ENCODE assay signal across 12 cellular contexts in the genomic region with DNA sequence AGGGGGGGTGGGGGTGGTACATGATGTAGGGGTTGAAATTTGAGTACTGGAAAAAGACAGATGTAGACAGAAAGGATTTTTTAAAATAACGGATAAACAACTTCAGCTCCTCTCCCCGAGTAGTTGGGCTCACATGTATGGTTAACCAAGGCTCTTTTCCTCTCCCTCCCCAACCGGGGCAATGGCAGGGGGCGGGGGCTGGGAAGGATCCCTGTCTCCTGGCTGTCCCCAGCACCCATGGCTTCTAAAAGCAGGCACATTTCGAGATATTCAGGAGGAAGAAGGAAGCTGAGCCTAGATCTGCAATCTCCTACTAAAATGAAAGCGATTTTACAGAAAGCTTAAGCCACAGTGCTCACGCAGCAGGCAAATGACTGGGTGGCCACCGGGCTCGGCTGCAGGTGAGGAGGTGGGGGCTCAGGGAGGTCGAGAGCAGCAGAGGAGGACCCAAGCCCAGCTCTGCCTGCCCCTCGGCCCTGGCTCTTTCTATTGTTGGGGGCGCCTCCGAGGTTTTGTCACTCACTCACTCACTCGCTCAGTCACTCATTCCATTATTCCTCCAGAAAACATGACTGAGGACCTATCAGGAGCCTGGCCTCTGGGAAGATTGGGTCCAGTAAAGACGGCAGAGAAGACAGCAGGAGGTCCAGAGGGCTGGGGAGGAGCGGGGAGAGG.
DNase-seq lines count a peak whose midpoint lies in the region; FAIRE-seq and TF ChIP-seq lines count a peak whose summit lies in the region.
"Had no signal": no experiment of that assay in that cellular context is flagged by ENCODE, and none has a peak within 500 bp of the region (broad histone marks: within the 10 kb centered on the region; RNA-seq: fewer than 3 reads in every experiment).

No MANE protein-coding gene starts in this region.

- no peaks in the 10 kb centered on the region for H3K79me1 ChIP-seq in H1 (ENCODE audit: low read depth, low read length)

- H3K4me1 ChIP-seq in H1 (replicated peaks in 1 of 4; ENCODE audit: control insufficient read depth in 3 of 4, insufficient read depth in 4 of 4, low read length in 3 of 4) (peaks cover 0 to 3% (median 2%) of the 10 kb centered on the region in 4 experiments; a peak in 3 of 7 replicates), kidney (ENCODE audit: control insufficient read depth in 1 of 2, insufficient read depth in 1 of 2, low read depth in 1 of 2, low read length in 2 of 2) (peaks cover 0 to 6% of the 10 kb centered on the region in 2 donors)
- H3K4me1 ChIP-seq: Caco-2 had no signal

- H3K9ac ChIP-seq in H1 (replicated peaks in 1 of 4; ENCODE audit: extremely low read depth in 1 of 4, low read depth in 3 of 4, low read length in 3 of 4) (no peak overlapping the region), kidney (ENCODE audit: low read length in 2 of 2) (no peak overlapping the region)

- H3K23ac ChIP-seq in H1 (ENCODE audit: insufficient read length) = no peak overlapping the region

- H3K14ac ChIP-seq in H1 (ENCODE audit: insufficient read length) = no peak overlapping the region

- 86% methylated on average over 15 of the region's 16 CpGs; no CpG with 5 or more reads in 1 of the 2 experiments for WGBS in H1 (ENCODE audit: extremely low coverage in 1 of 2, insufficient coverage in 1 of 2, insufficient read length in 1 of 2, insufficient replicate concordance in 2 of 2, low coverage in 1 of 2, low lambda C conversion rate in 2 of 2, missing lambda C conversion rate in 1 of 2), 2 experiments

- TF ChIP-seq EP300 in H1 (IDR thresholded peaks at IDR 0.05; ENCODE audit: borderline replicate concordance in 1 of 2, low read depth in 2 of 2, low read length in 2 of 2) = no peak

- H3K27ac Mint-ChIP-seq in osteocyte (ENCODE audit: unreplicated experiment) (no peak overlapping the region), endothelial cell (ENCODE audit: unreplicated experiment) (no peak overlapping the region)

- H3K36me3 ChIP-seq in H1 (ENCODE audit: control insufficient read depth in 2 of 4, insufficient read depth in 4 of 4, low read length in 3 of 4) = no peaks in the 10 kb centered on the region
- no peaks in the 10 kb centered on the region for H3K36me3 ChIP-seq in kidney (ENCODE audit: control insufficient read depth in 1 of 2, insufficient read depth in 2 of 2, low read length in 2 of 2)

- H2BK12ac ChIP-seq in H1 (ENCODE audit: low read depth, low read length) = no peak overlapping the region

- H2AK5ac ChIP-seq in H1 (ENCODE audit: low read depth, low read length) = no peak overlapping the region

- H3K27ac ChIP-seq in H1 (ENCODE audit: low read depth, low read length) = no peak overlapping the region
- H3K27ac ChIP-seq in kidney (ENCODE audit: low read depth in 2 of 2, low read length in 2 of 2) = no peak overlapping the region

- no peaks in the 10 kb centered on the region for H3K9me3 Mint-ChIP-seq in osteocyte (ENCODE audit: unreplicated experiment)
- H3K9me3 Mint-ChIP-seq in endothelial cell (ENCODE audit: unreplicated experiment) = no peaks in the 10 kb centered on the region

- H3K56ac ChIP-seq in H1 (replicated peaks; ENCODE audit: insufficient read length, low read depth, low read length) = no peak overlapping the region

- H3K4me1 Mint-ChIP-seq in osteocyte (ENCODE audit: unreplicated experiment) = no peaks in the 10 kb centered on the region
- H3K4me1 Mint-ChIP-seq in endothelial cell (ENCODE audit: unreplicated experiment) = no peaks in the 10 kb centered on the region

- H3K18ac ChIP-seq in H1 (ENCODE audit: extremely low read depth, low read length) = no peak overlapping the region

- H3K4ac ChIP-seq in H1 (replicated peaks; ENCODE audit: insufficient read length, low read depth, low read length) = no peak overlapping the region

- H3K79me2 ChIP-seq in H1 (ENCODE audit: control insufficient read depth in 1 of 2, insufficient read depth in 2 of 2, low read length in 2 of 2) = no peaks in the 10 kb centered on the region

- H3K36me3 Mint-ChIP-seq in osteocyte (ENCODE audit: unreplicated experiment) = no peaks in the 10 kb centered on the region
- no peaks in the 10 kb centered on the region for H3K36me3 Mint-ChIP-seq in endothelial cell (ENCODE audit: low read depth, unreplicated experiment)

- no peak for TF ChIP-seq POLR2A in H1 (IDR thresholded peaks at IDR 0.05; ENCODE audit: control extremely low read depth in 1 of 2, low read depth in 2 of 2, low read length in 2 of 2)

- H3K27me3 Mint-ChIP-seq in osteocyte (ENCODE audit: unreplicated experiment) (no peaks in the 10 kb centered on the region), endothelial cell (ENCODE audit: unreplicated experiment) (peaks cover under 1% of the 10 kb centered on the region)

- no peak overlapping the region; the same call in 1 of the 2 replicates for H4K8ac ChIP-seq in H1 (ENCODE audit: extremely low read depth, insufficient read depth, low read length)

- H3K4me3 Mint-ChIP-seq in osteocyte (ENCODE audit: unreplicated experiment) (no peak overlapping the region), endothelial cell (ENCODE audit: unreplicated experiment) (no peak overlapping the region)

- no peak for FAIRE-seq in H1 (lab: Jason Lieb, UNC)
- no peak for FAIRE-seq in kidney (lab: Jason Lieb, UNC)

- H3K9me3 ChIP-seq in H1 (ENCODE audit: insufficient read depth in 2 of 2, low read depth in 1 of 2, low read length in 1 of 2) (no peaks in the 10 kb centered on the region), kidney (ENCODE audit: control insufficient read depth in 1 of 2, low read length in 2 of 2) (no peaks in the 10 kb centered on the region)
- H3K9me3 ChIP-seq: Caco-2 had no signal

- no peaks in the 10 kb centered on the region for H3K27me3 ChIP-seq in H1 (replicated peaks in 1 of 4; ENCODE audit: control insufficient read depth in 3 of 4, extremely low read depth in 1 of 4, insufficient read depth in 3 of 4, low read length in 3 of 4)

- no peak overlapping the region for H4K5ac ChIP-seq in H1 (ENCODE audit: insufficient read length, low read depth, low read length)

- TF ChIP-seq RAD21 in H1 (IDR thresholded peaks at IDR 0.05 in 1 of 2, conservative IDR thresholded peaks at IDR 0.05 in 1 of 2; ENCODE audit: low read depth in 2 of 2, low read length in 2 of 2) = no peak

- DNase-seq in AG20443 (ENCODE audit: low spot score) (peak; percentile 4), GM13976 (ENCODE audit: low spot score) (peak; percentile 12), H1 (ENCODE audit: low read depth in 1 of 2, low spot score in 2 of 2) (peak in 1 of 2 experiments; percentile 42), osteocyte (ENCODE audit: extremely low spot score, unreplicated experiment) (peak; percentile 76), endothelial cell (ENCODE audit: low spot score) (no peak), kidney (no peak), NCI-H2196 (lab: John Stamatoyannopoulos, UW; ENCODE audit: unreplicated experiment) (no peak)
- DNase-seq: Caco-2, NCI-H1092, NCI-H146, NCI-H2081 treated with DMSO at 0.1 percent for 48 hours, NCI-H524 had no signal

- no peaks in the 10 kb centered on the region for H3K23me2 ChIP-seq in H1 (ENCODE audit: low read depth, low read length)

- POLR2A ChIA-PET in H1 (lab: Charles Lee; ENCODE audit: partially characterized antibody) = no interaction called here

- in situ Hi-C loops in GM13976 (cut with MboI; ENCODE audit: low sequenced_read_pairs, unreplicated experiment) = no loop called here

- H2BK15ac ChIP-seq in H1 (ENCODE audit: low read length) = no peak overlapping the region

- no peak overlapping the region for H2BK20ac ChIP-seq in H1 (ENCODE audit: low read length)

- no peak overlapping the region for H3K4me2 ChIP-seq in H1 (ENCODE audit: insufficient read depth in 1 of 2, low read depth in 2 of 2, low read length in 2 of 2)

- H3K4me3 ChIP-seq in H1 (ENCODE audit: extremely low read depth in 1 of 4, insufficient read depth in 2 of 4, low read depth in 3 of 4, low read length in 4 of 4) (no peak overlapping the region), kidney (ENCODE audit: low read length in 2 of 2) (no peak overlapping the region)

- peak overlapping the region; percentile 50; the same call in 1 of the 2 replicates for H2AFZ ChIP-seq in H1 (ENCODE audit: low read length)

- intact Hi-C loops in kidney (cut with DNase I) = no loop called here

- H4K20me1 ChIP-seq in H1 (replicated peaks in 1 of 2; ENCODE audit: control insufficient read depth in 1 of 2, insufficient read depth in 2 of 2, low read length in 2 of 2) = no peaks in the 10 kb centered on the region

- CTCF ChIA-PET in H1 (lab: Charles Lee; ENCODE audit: partially characterized antibody) = interaction anchor here (0.6 to 1.6 kb wide), 5 partner anchors 17 to 993 kb away, joined by 3 to 4 read pairs (median 3); no protein-coding TSS in a partner anchor

- H2BK120ac ChIP-seq in H1 (replicated peaks; ENCODE audit: low read depth, low read length) = no peak overlapping the region

- TF ChIP-seq CTCF in GM13976 (IDR thresholded peaks at IDR 0.05; ENCODE audit: borderline replicate concordance, control extremely low read depth, extremely low read depth, insufficient read depth, missing control alignments) = no peak
- TF ChIP-seq CTCF in H1 (IDR thresholded peaks at IDR 0.05; ENCODE audit: control extremely low read depth in 1 of 3, insufficient read depth in 1 of 3, low read depth in 1 of 3, low read length in 3 of 3) = no peak
- TF ChIP-seq CTCF in osteocyte (IDR thresholded peaks at IDR 0.05) = no peak
- no peak for TF ChIP-seq CTCF in endothelial cell (IDR thresholded peaks at IDR 0.05; ENCODE audit: unreplicated experiment)
- no peak for TF ChIP-seq CTCF in kidney (IDR thresholded peaks at IDR 0.05; ENCODE audit: borderline replicate concordance, extremely low read depth, insufficient read depth)

- no peak overlapping the region for H2BK5ac ChIP-seq in H1 (ENCODE audit: low read depth, low read length)

- no peak overlapping the region for H4K91ac ChIP-seq in H1 (replicated peaks; ENCODE audit: insufficient read length, low read length)

TF ChIP-seq in H1, 55 proteins besides CTCF, POLR2A, EP300 and RAD21 (continues in another document):
- TF ChIP-seq JUND (IDR thresholded peaks at IDR 0.05; ENCODE audit: low read length) = no peak
- TF ChIP-seq SP4 (IDR thresholded peaks at IDR 0.05; ENCODE audit: low read length) = no peak
- TF ChIP-seq KDM5A (IDR thresholded peaks at IDR 0.05; ENCODE audit: low read length) = no peak
- TF ChIP-seq RXRA (IDR thresholded peaks at IDR 0.05; ENCODE audit: insufficient read depth, low read depth, low read length) = no peak
- TF ChIP-seq SIRT6 (IDR thresholded peaks at IDR 0.05; ENCODE audit: low read length) = no peak
- no peak for TF ChIP-seq RNF2 (IDR thresholded peaks at IDR 0.05; ENCODE audit: borderline replicate concordance, low read depth, low read length, missing control alignments, poor library complexity, severe bottlenecking)
- TF ChIP-seq TEAD4 (IDR thresholded peaks at IDR 0.05; ENCODE audit: low read depth, low read length) = no peak
- TF ChIP-seq BCL11A (IDR thresholded peaks at IDR 0.05; ENCODE audit: low read depth in 2 of 2, low read length in 2 of 2) = no peak

Comparison
In these comparisons a context has a peak if more than half of its experiments do, and no peak if none do; other contexts are left out.
1. DNase-seq: peak in AG20443 (single experiment), GM13976 (single experiment) and osteocyte (single experiment); none in endothelial cell (single experiment), kidney (single experiment) and NCI-H2196 (single experiment).